ENCODE assay signal across 28 cellular contexts in the genomic region with DNA sequence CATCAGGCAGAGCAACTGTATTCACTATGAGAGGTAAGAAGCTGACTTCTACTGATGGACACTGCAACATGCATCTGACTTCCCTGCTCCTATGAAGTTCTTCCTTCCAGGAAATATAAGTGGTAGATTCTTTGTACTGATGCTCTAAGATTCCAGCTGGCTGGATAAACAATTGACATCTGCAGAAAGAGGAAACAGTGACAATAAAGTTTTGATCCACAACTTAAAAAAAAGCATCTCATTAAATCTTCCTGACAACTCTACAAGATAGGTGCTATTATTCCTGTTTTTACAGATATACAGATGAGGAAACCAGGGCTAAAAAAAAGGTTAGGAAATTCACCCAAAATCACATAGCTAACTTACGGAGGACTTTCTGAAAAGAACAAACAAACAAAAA.
"Had no signal": no experiment of that assay in that cellular context is flagged by ENCODE, and none has a peak within 500 bp of the region (broad histone marks: within the 10 kb centered on the region; RNA-seq: fewer than 3 reads in every experiment).

No MANE protein-coding gene starts in this region.

- H3K4me3 Mint-ChIP-seq: activated B cell treated with CpG ODN at 0.5 μM for 24 hours; activated CD4-positive, alpha-beta memory T cell treated with anti-CD3 and anti-CD28 coated beads for 36 hours; activated CD8-positive, alpha-beta memory T cell treated with anti-CD3 and anti-CD28 coated beads, Interleukin-2, amount 10 ng/mL, durations not matched to agents 7 days and 5 days; activated naive CD8-positive, alpha-beta T cell treated with anti-CD3 and anti-CD28 coated beads for 36 hours; T-helper 2 cell treated with Interferon-gamma antibody and Interleukin-4, amounts not matched to agents 5 μg/mL and 100 μg/mL, for 36 hours had no signal

- DNase-seq: activated B cell treated with CpG ODN at 0.5 μM for 24 hours; activated CD4-positive, alpha-beta memory T cell treated with anti-CD3 and anti-CD28 coated beads for 36 hours; activated CD4-positive, alpha-beta T cell treated with anti-CD3 and anti-CD28 coated beads for 4 hours; activated CD4-positive, alpha-beta T cell treated with anti-CD3 and anti-CD28 coated beads, Interleukin-2, amount 50 U/mL, for 1 hour; activated CD4-positive, CD25-positive, alpha-beta regulatory T cell treated with anti-CD3 and anti-CD28 coated beads, Interleukin-2, amount 50 U/mL, for 72 hours; activated CD8-positive, alpha-beta memory T cell treated with anti-CD3 and anti-CD28 coated beads for 24 hours; activated CD8-positive, alpha-beta memory T cell treated with anti-CD3 and anti-CD28 coated beads, Interleukin-2, amount 10 ng/mL, durations not matched to agents 7 days and 5 days; activated CD8-positive, alpha-beta memory T cell treated with anti-CD3 and anti-CD28 coated beads, Interleukin-2, amount 50 U/mL, for 48 hours; activated effector memory CD4-positive, alpha-beta T cell treated with Interleukin-2 at 50 U/mL for 16 hours; activated naive CD4-positive, alpha-beta T cell treated with anti-CD3 and anti-CD28 coated beads, Interleukin-2, amount 50 U/mL, for 16 hours; activated naive CD8-positive, alpha-beta T cell treated with anti-CD3 and anti-CD28 coated beads for 36 hours; activated T-cell treated with anti-CD3 and anti-CD28 coated beads, Interleukin-2, amount 50 U/mL, for 48 hours; amniotic stem cell; aorta; brain microvascular endothelial cell; Karpas-422; KBM-7; NCI-H1105; NCI-H1417 treated with DMSO at 0.1 percent for 48 hours; NCI-H1930; NCI-H2081 treated with DMSO at 0.1 percent for 48 hours; NCI-H345; NCI-H524 treated with DMSO at 0.1 percent for 48 hours; NCI-H748 treated with DMSO at 0.1 percent for 48 hours; NK-92 treated with Interleukin-12 subunit alpha and Interleukin-12 subunit beta, amount 100 ng/mL, for 24 hours; SHP77; SJCRH30 had no signal

- ATAC-seq: activated CD8-positive, alpha-beta memory T cell treated with anti-CD3 and anti-CD28 coated beads, Interleukin-2, amount 10 ng/mL, durations not matched to agents 7 days and 5 days had no signal

- H3K27ac Mint-ChIP-seq: activated B cell treated with CpG ODN at 0.5 μM for 24 hours; activated CD4-positive, alpha-beta memory T cell treated with anti-CD3 and anti-CD28 coated beads for 36 hours; activated CD8-positive, alpha-beta memory T cell treated with anti-CD3 and anti-CD28 coated beads, Interleukin-2, amount 10 ng/mL, durations not matched to agents 7 days and 5 days; activated naive CD8-positive, alpha-beta T cell treated with anti-CD3 and anti-CD28 coated beads for 36 hours; T-helper 2 cell treated with Interferon-gamma antibody and Interleukin-4, amounts not matched to agents 5 μg/mL and 100 μg/mL, for 36 hours had no signal

- H3K9me3 Mint-ChIP-seq: activated B cell treated with CpG ODN at 0.5 μM for 24 hours; activated CD4-positive, alpha-beta memory T cell treated with anti-CD3 and anti-CD28 coated beads for 36 hours; activated naive CD8-positive, alpha-beta T cell treated with anti-CD3 and anti-CD28 coated beads for 36 hours; T-helper 2 cell treated with Interferon-gamma antibody and Interleukin-4, amounts not matched to agents 5 μg/mL and 100 μg/mL, for 36 hours had no signal

- H3K27me3 Mint-ChIP-seq: activated B cell treated with CpG ODN at 0.5 μM for 24 hours; activated CD4-positive, alpha-beta memory T cell treated with anti-CD3 and anti-CD28 coated beads for 36 hours; activated CD8-positive, alpha-beta memory T cell treated with anti-CD3 and anti-CD28 coated beads, Interleukin-2, amount 10 ng/mL, durations not matched to agents 7 days and 5 days; activated naive CD8-positive, alpha-beta T cell treated with anti-CD3 and anti-CD28 coated beads for 36 hours had no signal

- H3K4me1 Mint-ChIP-seq: activated B cell treated with CpG ODN at 0.5 μM for 24 hours; activated CD8-positive, alpha-beta memory T cell treated with anti-CD3 and anti-CD28 coated beads, Interleukin-2, amount 10 ng/mL, durations not matched to agents 7 days and 5 days; activated naive CD8-positive, alpha-beta T cell treated with anti-CD3 and anti-CD28 coated beads for 36 hours had no signal
